ENCODE assay signal across 13 cellular contexts in the genomic region with DNA sequence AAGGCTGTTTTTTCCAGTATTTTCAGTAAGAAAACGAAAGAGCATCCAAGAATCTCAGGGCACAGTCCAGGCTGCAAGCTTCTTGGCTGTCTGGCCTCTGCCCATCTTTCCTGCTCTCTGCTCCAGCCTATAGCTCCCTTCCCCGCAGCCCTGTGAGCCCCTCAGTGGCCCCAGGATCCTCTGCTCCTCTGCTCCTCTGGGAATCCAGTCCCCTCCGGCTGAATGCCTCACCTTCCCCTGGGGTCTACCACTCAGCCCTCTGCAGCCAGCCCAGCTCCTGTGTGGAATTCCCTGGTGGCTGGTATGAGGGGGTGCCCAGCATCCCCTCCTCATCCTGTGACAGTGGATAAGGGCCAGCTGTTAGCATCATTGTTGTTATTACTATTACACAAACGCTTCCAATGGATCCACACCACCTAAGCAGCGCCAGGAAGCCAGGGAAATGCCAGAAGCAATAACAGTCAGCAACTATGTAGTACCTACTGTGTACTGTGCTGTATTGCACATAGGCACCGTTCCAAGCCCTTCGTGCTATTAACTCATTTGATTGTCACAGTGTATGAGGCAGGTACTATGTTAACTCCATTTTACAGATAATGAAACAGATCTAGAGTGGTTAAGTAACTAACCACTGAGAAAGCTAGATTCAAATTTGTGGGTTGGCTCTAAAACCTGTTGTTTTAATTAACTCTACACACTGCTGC.
A peak's percentile ranks its signal among the peaks of the same experiment; 100 is the strongest.
DNase-seq lines count a peak whose midpoint lies in the region; ATAC-seq and TF ChIP-seq lines count a peak whose summit lies in the region.
"Had no signal": no experiment of that assay in that cellular context is flagged by ENCODE, and none has a peak within 500 bp of the region (broad histone marks: within the 10 kb centered on the region; RNA-seq: fewer than 3 reads in every experiment).

No MANE protein-coding gene starts in this region.

- no peak overlapping the region for H3K9ac ChIP-seq in PC-3 (ENCODE audit: low read length)

- no TSS peak for BruUV-seq in PC-3 (replicated peaks; lab: Mats Ljungman, UMichigan)

- H3K4me3 Mint-ChIP-seq in memory B cell (no peak overlapping the region), endothelial cell (ENCODE audit: unreplicated experiment) (no peak overlapping the region)
- H3K4me3 Mint-ChIP-seq: activated CD4-positive, alpha-beta memory T cell treated with anti-CD3 and anti-CD28 coated beads for 36 hours; H9 had no signal

- H3K4me2 ChIP-seq in PC-3 (ENCODE audit: low read length): no peak overlapping the region

- H3K4me1 ChIP-seq in left lung: peaks cover 8 to 55% of the 10 kb centered on the region in 2 donors
- 0 out of 2 replicates have a peak, but pooled peaks cover 4% of the 10 kb centered on the region for H3K4me1 ChIP-seq in PC-3 (ENCODE audit: insufficient read depth, low read length)

- H3K4me1 Mint-ChIP-seq in memory B cell (peaks cover 12% of the 10 kb centered on the region), endothelial cell (ENCODE audit: unreplicated experiment) (peaks cover 7% of the 10 kb centered on the region)

- peaks cover 32% of the 10 kb centered on the region for H3K27me3 Mint-ChIP-seq in memory B cell
- no peaks in the 10 kb centered on the region for H3K27me3 Mint-ChIP-seq in endothelial cell (ENCODE audit: unreplicated experiment)

- TF ChIP-seq CTCF in left lung (IDR thresholded peaks at IDR 0.05) (no peak), endothelial cell (IDR thresholded peaks at IDR 0.05; ENCODE audit: unreplicated experiment) (no peak), PC-3 (conservative IDR thresholded peaks at IDR 0.05; ENCODE audit: low read depth, low read length) (no peak)

- DNase-seq in memory B cell (ENCODE audit: low spot score in 2 of 2): no peak
- DNase-seq in amniotic stem cell (lab: John Stamatoyannopoulos, UW): no peak
- DNase-seq in left lung: no peak
- no peak for DNase-seq in endothelial cell (ENCODE audit: low spot score)
- DNase-seq in PC-3: no peak
- DNase-seq: activated CD4-positive, alpha-beta memory T cell treated with anti-CD3 and anti-CD28 coated beads for 36 hours; H9; RPMI8226 had no signal

- H3K9me3 Mint-ChIP-seq in memory B cell: no peaks in the 10 kb centered on the region
- no peaks in the 10 kb centered on the region for H3K9me3 Mint-ChIP-seq in endothelial cell (ENCODE audit: unreplicated experiment)
- H3K9me3 Mint-ChIP-seq: activated CD4-positive, alpha-beta memory T cell treated with anti-CD3 and anti-CD28 coated beads for 36 hours had no signal

- H3F3A ChIP-seq in PC-3 (ENCODE audit: low read length, unreplicated experiment): no peaks in the 10 kb centered on the region

- ATAC-seq in GM18511 (IDR thresholded peaks at IDR 0.05; ENCODE audit: unreplicated experiment) (peak; percentile 55), GM21390 (IDR thresholded peaks at IDR 0.05; ENCODE audit: unreplicated experiment) (peak; percentile 63), HG03280 (IDR thresholded peaks at IDR 0.05; ENCODE audit: unreplicated experiment) (peak; percentile 59), memory B cell (ENCODE audit: low read depth) (peak; percentile 26), left lung (no peak), PC-3 (no peak)

- no peak overlapping the region for H3K4me3 ChIP-seq in left lung
- no peak overlapping the region for H3K4me3 ChIP-seq in PC-3 (ENCODE audit: low read length)
- H3K4me3 ChIP-seq: cardiac muscle cell, gastroesophageal sphincter had no signal

- no peaks in the 10 kb centered on the region for H3K79me2 ChIP-seq in PC-3 (ENCODE audit: low read length)

- POLR2A ChIA-PET in PC-3 (lab: Charles Lee; ENCODE audit: unreplicated experiment): no interaction called here

- H3K36me3 ChIP-seq in left lung (no peaks in the 10 kb centered on the region), PC-3 (ENCODE audit: low read depth, low read length) (no peaks in the 10 kb centered on the region)
- H3K36me3 ChIP-seq: cardiac muscle cell, gastroesophageal sphincter had no signal

- no peaks in the 10 kb centered on the region for H3K9me2 ChIP-seq in PC-3 (replicated peaks; ENCODE audit: low read length)

- H3K36me3 Mint-ChIP-seq in memory B cell: peaks cover 5% of the 10 kb centered on the region
- H3K36me3 Mint-ChIP-seq in endothelial cell (ENCODE audit: low read depth, unreplicated experiment): no peaks in the 10 kb centered on the region
- H3K36me3 Mint-ChIP-seq: activated CD4-positive, alpha-beta memory T cell treated with anti-CD3 and anti-CD28 coated beads for 36 hours had no signal

- H3K27me3 ChIP-seq in left lung (no peaks in the 10 kb centered on the region), PC-3 (ENCODE audit: low read length) (no peaks in the 10 kb centered on the region)
- H3K27me3 ChIP-seq: cardiac muscle cell, gastroesophageal sphincter had no signal

- H3K27ac ChIP-seq in left lung: no peak overlapping the region
- no peak overlapping the region for H3K27ac ChIP-seq in PC-3 (ENCODE audit: low read length)
- H3K27ac ChIP-seq: cardiac muscle cell had no signal

- H4K20me1 ChIP-seq in PC-3 (ENCODE audit: low read length): no peaks in the 10 kb centered on the region

- H3K9me3 ChIP-seq in left lung (no peaks in the 10 kb centered on the region), PC-3 (ENCODE audit: low read length) (no peaks in the 10 kb centered on the region)
- H3K9me3 ChIP-seq: gastroesophageal sphincter had no signal

- no peak overlapping the region for H3K27ac Mint-ChIP-seq in memory B cell
- no peak overlapping the region for H3K27ac Mint-ChIP-seq in endothelial cell (ENCODE audit: unreplicated experiment)
- H3K27ac Mint-ChIP-seq: activated CD4-positive, alpha-beta memory T cell treated with anti-CD3 and anti-CD28 coated beads for 36 hours had no signal

- H2AFZ ChIP-seq in PC-3 (ENCODE audit: low read length): no peak overlapping the region

- CTCF ChIA-PET in PC-3 (lab: Charles Lee): no interaction called here

- intact Hi-C loops in left lung (cut with DNase I) (no loop called here), PC-3 (cut with micrococcal nuclease) (no loop called here)

Comparison
In these comparisons a context has a peak if more than half of its experiments do, and no peak if none do; other contexts are left out.
1. ATAC-seq: peak in GM18511 (single experiment), GM21390 (single experiment), HG03280 (single experiment) and memory B cell (single experiment); none in left lung (single experiment) and PC-3 (single experiment).